Comparison of ENCODE assay signal across 7 cellular contexts in genomic region chr5:43609752-43610151, GRCh38. TPM values are rescaled to one million over a fixed set of nuclear protein-coding genes. Genes with fewer than 3 reads are reported as not detected.
DNase-seq lines count a peak whose midpoint lies in the region; ATAC-seq and TF ChIP-seq lines count a peak whose summit lies in the region.

No MANE protein-coding gene starts in this region.

- no peaks in the 10 kb centered on the region for H3F3A ChIP-seq in GM23338 (replicated peaks; ENCODE audit: low read depth)

- no peaks in the 10 kb centered on the region for H3K9me2 ChIP-seq in GM23338 (ENCODE audit: insufficient read depth)

- TF ChIP-seq POLR2A in right lobe of liver (IDR thresholded peaks at IDR 0.05), result no peak

- H2AFZ ChIP-seq in GM23338, result no peak overlapping the region

- peaks cover 9% of the 10 kb centered on the region; the same call in 1 of the 2 replicates for H4K20me1 ChIP-seq in GM23338 (replicated peaks; ENCODE audit: insufficient read depth)

- ATAC-seq in GM18508 (IDR thresholded peaks at IDR 0.05; ENCODE audit: insufficient read depth, unreplicated experiment), result peak; percentile 81
- ATAC-seq in GM23338, result no peak
- peak in 3 of 4 donors; percentile 20 to 30 (median 29) for ATAC-seq in right lobe of liver

- H3K36me3 ChIP-seq in GM23338 (ENCODE audit: insufficient read depth) (no peaks in the 10 kb centered on the region), right lobe of liver (peaks cover 0 to 43% (median 6%) of the 10 kb centered on the region in 4 donors), MG63 (peaks cover 85% of the 10 kb centered on the region)

- no peak overlapping the region for H3K27ac ChIP-seq in GM23338 (ENCODE audit: low read depth)
- no peak overlapping the region for H3K27ac ChIP-seq in right lobe of liver

- no peaks in the 10 kb centered on the region for H3K27me3 Mint-ChIP-seq in GM23338 (ENCODE audit: insufficient read depth, low read depth, poor library complexity)

- H3K4me1 Mint-ChIP-seq in GM23338, result peaks cover 9% of the 10 kb centered on the region

- H3K27me3 ChIP-seq in GM23338 (ENCODE audit: insufficient read depth) (no peaks in the 10 kb centered on the region), right lobe of liver (no peaks in the 10 kb centered on the region), MG63 (no peaks in the 10 kb centered on the region)

- DNase-seq in GM23338 (ENCODE audit: low spot score) (no peak), NCI-H526 treated with DMSO at 0.1 percent for 48 hours (lab: John Stamatoyannopoulos, UW) (peak; percentile 19), right lobe of liver (no peak), amniotic stem cell (lab: John Stamatoyannopoulos, UW) (no peak), activated gamma-delta T cell (lab: John Stamatoyannopoulos, UW) (no peak), MG63 (no peak)

- H3K4me3 ChIP-seq in GM23338 (no peak overlapping the region), right lobe of liver (no peak overlapping the region), MG63 (no peak overlapping the region)

- intact Hi-C loops in right lobe of liver (cut with DNase I), result no loop called here

- no peak overlapping the region for H3K4me3 Mint-ChIP-seq in GM23338

- H3K36me3 Mint-ChIP-seq in GM23338 (ENCODE audit: low read depth), result no peaks in the 10 kb centered on the region; the same call in 2 of the 3 replicates

- H3K9me3 Mint-ChIP-seq in GM23338, result no peaks in the 10 kb centered on the region

- WGBS in right lobe of liver (ENCODE audit: insufficient coverage, low coverage, low lambda C conversion rate, missing lambda C conversion rate), result 70% methylated on average over 1 of the region's 1 CpG

- H3K9me3 ChIP-seq in right lobe of liver, result no peaks in the 10 kb centered on the region
- H3K9me3 ChIP-seq in MG63, result peaks cover 15% of the 10 kb centered on the region

- H3K4me1 ChIP-seq in GM23338 (ENCODE audit: insufficient read depth) (no peaks in the 10 kb centered on the region), right lobe of liver (peaks cover 0 to 31% (median 3%) of the 10 kb centered on the region in 4 donors)

- H3K4me2 ChIP-seq in GM23338, result no peak overlapping the region

- peak; percentile 28 to 31 for TF ChIP-seq CTCF in GM23338 (conservative IDR thresholded peaks at IDR 0.05; ENCODE audit: low read depth in 2 of 2)
- TF ChIP-seq CTCF in right lobe of liver (IDR thresholded peaks at IDR 0.05), result peak in 3 of 4 donors; percentile 7 to 26 (median 19)

- no peaks in the 10 kb centered on the region; the same call in 1 of the 2 replicates for H3K79me2 ChIP-seq in GM23338 (replicated peaks; ENCODE audit: insufficient read depth)

- H3K27ac Mint-ChIP-seq in GM23338, result no peak overlapping the region

TF ChIP-seq in GM23338, 12 proteins besides CTCF, POLR2A, EP300 and RAD21 (continues in another document):
- no peak for TF ChIP-seq STAT1 (IDR thresholded peaks at IDR 0.05; ENCODE audit: unreplicated experiment)
- TF ChIP-seq, protein P1, sequence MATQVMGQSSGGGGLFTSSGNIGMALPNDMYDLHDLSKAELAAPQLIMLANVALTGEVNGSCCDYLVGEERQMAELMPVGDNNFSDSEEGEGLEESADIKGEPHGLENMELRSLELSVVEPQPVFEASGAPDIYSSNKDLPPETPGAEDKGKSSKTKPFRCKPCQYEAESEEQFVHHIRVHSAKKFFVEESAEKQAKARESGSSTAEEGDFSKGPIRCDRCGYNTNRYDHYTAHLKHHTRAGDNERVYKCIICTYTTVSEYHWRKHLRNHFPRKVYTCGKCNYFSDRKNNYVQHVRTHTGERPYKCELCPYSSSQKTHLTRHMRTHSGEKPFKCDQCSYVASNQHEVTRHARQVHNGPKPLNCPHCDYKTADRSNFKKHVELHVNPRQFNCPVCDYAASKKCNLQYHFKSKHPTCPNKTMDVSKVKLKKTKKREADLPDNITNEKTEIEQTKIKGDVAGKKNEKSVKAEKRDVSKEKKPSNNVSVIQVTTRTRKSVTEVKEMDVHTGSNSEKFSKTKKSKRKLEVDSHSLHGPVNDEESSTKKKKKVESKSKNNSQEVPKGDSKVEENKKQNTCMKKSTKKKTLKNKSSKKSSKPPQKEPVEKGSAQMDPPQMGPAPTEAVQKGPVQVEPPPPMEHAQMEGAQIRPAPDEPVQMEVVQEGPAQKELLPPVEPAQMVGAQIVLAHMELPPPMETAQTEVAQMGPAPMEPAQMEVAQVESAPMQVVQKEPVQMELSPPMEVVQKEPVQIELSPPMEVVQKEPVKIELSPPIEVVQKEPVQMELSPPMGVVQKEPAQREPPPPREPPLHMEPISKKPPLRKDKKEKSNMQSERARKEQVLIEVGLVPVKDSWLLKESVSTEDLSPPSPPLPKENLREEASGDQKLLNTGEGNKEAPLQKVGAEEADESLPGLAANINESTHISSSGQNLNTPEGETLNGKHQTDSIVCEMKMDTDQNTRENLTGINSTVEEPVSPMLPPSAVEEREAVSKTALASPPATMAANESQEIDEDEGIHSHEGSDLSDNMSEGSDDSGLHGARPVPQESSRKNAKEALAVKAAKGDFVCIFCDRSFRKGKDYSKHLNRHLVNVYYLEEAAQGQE (IDR thresholded peaks at IDR 0.05; ENCODE audit: unreplicated experiment), result no peak
- no peak for TF ChIP-seq NANOG (IDR thresholded peaks at IDR 0.05; ENCODE audit: borderline replicate concordance)
- TF ChIP-seq, protein P2, sequence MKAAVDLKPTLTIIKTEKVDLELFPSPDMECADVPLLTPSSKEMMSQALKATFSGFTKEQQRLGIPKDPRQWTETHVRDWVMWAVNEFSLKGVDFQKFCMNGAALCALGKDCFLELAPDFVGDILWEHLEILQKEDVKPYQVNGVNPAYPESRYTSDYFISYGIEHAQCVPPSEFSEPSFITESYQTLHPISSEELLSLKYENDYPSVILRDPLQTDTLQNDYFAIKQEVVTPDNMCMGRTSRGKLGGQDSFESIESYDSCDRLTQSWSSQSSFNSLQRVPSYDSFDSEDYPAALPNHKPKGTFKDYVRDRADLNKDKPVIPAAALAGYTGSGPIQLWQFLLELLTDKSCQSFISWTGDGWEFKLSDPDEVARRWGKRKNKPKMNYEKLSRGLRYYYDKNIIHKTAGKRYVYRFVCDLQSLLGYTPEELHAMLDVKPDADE (IDR thresholded peaks at IDR 0.05), result no peak
- no peak for TF ChIP-seq ZNF114 (CRISPR knock-in tag; IDR thresholded peaks at IDR 0.05)
- no peak for TF ChIP-seq ZNF331 (CRISPR knock-in tag; IDR thresholded peaks at IDR 0.05; ENCODE audit: low read depth)
- TF ChIP-seq JUNB (IDR thresholded peaks at IDR 0.05; ENCODE audit: unreplicated experiment), result no peak

RNA-seq across cellular contexts. Expression of gene NNT, which starts 6.8 kb away (rescaled TPM):
- total RNA-seq in GM23338 (2014; rRNA removed; shearing (Covaris generic)), result 15.9 and 27.3 TPM in 2 replicates
- polyA plus RNA-seq in GM23338 (2016; fragmentation: Nextera tagmentation; extraction: Ambion mirVana), result 7.5 and 10.8 TPM in 2 replicates
- 100 to 1,000 TPM in 4 of 6 experiments, 10 to 100 TPM in 2; 81.3 to 250 (median 188) TPM for total RNA-seq in right lobe of liver
- 39.0 and 88.6 TPM in 2 replicates for total RNA-seq in MG63 (2014; rRNA removed; shearing (Covaris generic); ENCODE audit: low replicate concordance)

RNA-seq across cellular contexts. Expression of gene PAIP1, which starts 52.9 kb away (rescaled TPM):
- total RNA-seq in GM23338 (2014; rRNA removed; shearing (Covaris generic)), result 140 and 141 TPM in 2 replicates
- 108 and 113 TPM in 2 replicates for polyA plus RNA-seq in GM23338 (2016; fragmentation: Nextera tagmentation; extraction: Ambion mirVana)
- total RNA-seq in right lobe of liver, result 10 to 100 TPM; 36.0 to 56.3 (median 49.3) TPM
- 175 and 176 TPM in 2 replicates for total RNA-seq in MG63 (2014; rRNA removed; shearing (Covaris generic); ENCODE audit: low replicate concordance)
